In the genomic region with DNA sequence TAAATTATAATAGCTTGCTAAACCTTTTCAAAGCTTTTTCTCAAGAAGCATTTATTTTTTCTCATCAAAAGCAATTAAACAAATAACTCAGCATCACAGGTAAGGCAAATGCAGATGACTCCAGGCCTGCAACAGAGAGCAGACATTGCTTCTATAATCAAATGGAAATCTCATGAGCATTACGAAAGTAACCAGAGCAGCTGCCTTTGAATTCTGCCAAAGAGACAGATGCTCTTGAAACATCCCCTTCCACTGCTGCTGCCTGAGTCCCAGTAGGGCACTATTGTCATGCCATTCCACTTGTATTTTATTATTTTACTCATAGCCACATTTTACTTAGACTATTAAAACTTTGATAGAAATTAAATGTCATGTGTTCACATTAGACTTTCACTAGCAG, we compare ENCODE assay signal across 17 cellular contexts.
"Had no signal": no experiment of that assay in that cellular context is flagged by ENCODE, and none has a peak within 500 bp of the region (broad histone marks: within the 10 kb centered on the region; RNA-seq: fewer than 3 reads in every experiment).

No MANE protein-coding gene starts in this region.

- H3K4me3 Mint-ChIP-seq: activated T-cell treated with anti-CD3 and anti-CD28 coated beads, Interleukin-2, amount 50 U/mL, for 4 hours; central memory CD8-positive, alpha-beta T cell; mesothelial cell of epicardium; natural killer cell treated with Interleukin-12 subunit alpha and Interleukin-12 subunit beta and Interleukin-15 and Interleukin-18, amount 100 ng/mL, for 72 hours; stimulated activated naive B cell treated with anti-CD40 and anti-IgM and Interleukin-4, amounts not matched to agents 10 μg/mL and 1 μg/mL and 100 μg/mL, for 72 hours had no signal

- H3K9me3 ChIP-seq: ascending aorta, thyroid gland had no signal

- H3K4me1 Mint-ChIP-seq: central memory CD8-positive, alpha-beta T cell; mesothelial cell of epicardium; stimulated activated naive B cell treated with anti-CD40 and anti-IgM and Interleukin-4, amounts not matched to agents 10 μg/mL and 1 μg/mL and 100 μg/mL, for 72 hours had no signal

- H3K36me3 ChIP-seq: ascending aorta, thyroid gland had no signal

- H3K4me1 ChIP-seq: ascending aorta, thyroid gland had no signal

- H3K27me3 Mint-ChIP-seq: central memory CD8-positive, alpha-beta T cell; natural killer cell treated with Interleukin-12 subunit alpha and Interleukin-12 subunit beta and Interleukin-15 and Interleukin-18, amount 100 ng/mL, for 72 hours; stimulated activated naive B cell treated with anti-CD40 and anti-IgM and Interleukin-4, amounts not matched to agents 10 μg/mL and 1 μg/mL and 100 μg/mL, for 72 hours had no signal

- H3K36me3 Mint-ChIP-seq: mesothelial cell of epicardium; stimulated activated naive B cell treated with anti-CD40 and anti-IgM and Interleukin-4, amounts not matched to agents 10 μg/mL and 1 μg/mL and 100 μg/mL, for 72 hours had no signal

- H3K27ac Mint-ChIP-seq: mesothelial cell of epicardium; natural killer cell treated with Interleukin-12 subunit alpha and Interleukin-12 subunit beta and Interleukin-15 and Interleukin-18, amount 100 ng/mL, for 72 hours; stimulated activated naive B cell treated with anti-CD40 and anti-IgM and Interleukin-4, amounts not matched to agents 10 μg/mL and 1 μg/mL and 100 μg/mL, for 72 hours had no signal

- ATAC-seq: activated T-cell treated with anti-CD3 and anti-CD28 coated beads, Interleukin-2, amount 50 U/mL, for 4 hours; left lobe of liver; natural killer cell treated with Interleukin-12 subunit alpha and Interleukin-12 subunit beta and Interleukin-15 and Interleukin-18, amount 100 ng/mL, for 72 hours; sciatic nerve; stimulated activated naive B cell treated with anti-CD40 and anti-IgM and Interleukin-4, amounts not matched to agents 10 μg/mL and 1 μg/mL and 100 μg/mL, for 72 hours had no signal

- H3K27me3 ChIP-seq: ascending aorta, thyroid gland had no signal

- H3K27ac ChIP-seq: ascending aorta, coronary artery, thyroid gland had no signal

- H3K4me3 ChIP-seq: ascending aorta, coronary artery, lung, thyroid gland had no signal

- DNase-seq: activated CD4-positive, alpha-beta T cell treated with anti-CD3 and anti-CD28 coated beads, Interleukin-2, amount 50 U/mL, for 1 hour; activated CD4-positive, CD25-positive, alpha-beta regulatory T cell treated with anti-CD3 and anti-CD28 coated beads, Interleukin-2, amount 50 U/mL, for 72 hours; activated CD8-positive, alpha-beta memory T cell treated with anti-CD3 and anti-CD28 coated beads, Interleukin-2, amount 50 U/mL, for 4 hours; activated effector memory CD4-positive, alpha-beta T cell treated with Interleukin-2 at 50 U/mL for 16 hours; activated naive CD4-positive, alpha-beta T cell treated with anti-CD3 and anti-CD28 coated beads, Interleukin-2, amount 50 U/mL, for 16 hours; activated T-cell treated with anti-CD3 and anti-CD28 coated beads, Interleukin-2, amount 50 U/mL, for 4 hours; kidney; stimulated activated naive B cell treated with anti-CD40 and anti-IgM and Interleukin-4, amounts not matched to agents 10 μg/mL and 1 μg/mL and 100 μg/mL, for 72 hours; thyroid gland had no signal

- H3K9me3 Mint-ChIP-seq: mesothelial cell of epicardium had no signal
